2 cellular contexts compared by ENCODE assay signal in the genomic region with DNA sequence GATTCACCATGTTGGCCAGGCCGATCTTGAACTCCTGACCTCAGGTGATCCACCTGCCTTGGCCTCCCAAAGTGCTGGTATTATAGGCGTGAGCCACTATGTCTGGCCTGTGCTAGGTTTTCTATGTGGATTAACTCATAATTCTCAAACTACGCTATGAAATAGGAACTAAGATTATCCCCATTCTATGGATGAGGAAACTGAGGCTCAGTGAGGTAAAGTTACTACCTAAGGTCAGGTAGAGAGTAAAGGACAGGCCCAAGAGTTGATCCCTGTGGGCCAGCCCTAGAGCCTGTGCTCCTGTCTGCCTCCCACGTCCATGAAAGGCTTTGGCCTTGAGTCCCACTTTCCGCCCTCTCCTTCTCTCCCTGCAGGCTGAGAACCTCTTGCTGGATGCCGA.
TF ChIP-seq lines count a peak whose summit lies in the region.

No MANE protein-coding gene starts in this region.

TF ChIP-seq in HepG2, 621 proteins besides CTCF, POLR2A, EP300 and RAD21:
- peak; percentile 74 for TF ChIP-seq ZMYM3 (CRISPR knock-in tag; IDR thresholded peaks at IDR 0.05)
- no peak for TF ChIP-seq ZXDC (CRISPR knock-in tag; IDR thresholded peaks at IDR 0.05)
- no peak for TF ChIP-seq MLLT10 (CRISPR knock-in tag; IDR thresholded peaks at IDR 0.05)
- no peak for TF ChIP-seq ZBTB3 (CRISPR knock-in tag; IDR thresholded peaks at IDR 0.05; ENCODE audit: borderline replicate concordance, low read depth)
- no peak for TF ChIP-seq ZNF383 (CRISPR knock-in tag; IDR thresholded peaks at IDR 0.05; ENCODE audit: borderline replicate concordance)
- TF ChIP-seq ZNF850 (CRISPR knock-in tag; conservative IDR thresholded peaks at IDR 0.05), result no peak
- peak; percentile 96 for TF ChIP-seq ZNF629 (CRISPR knock-in tag; conservative IDR thresholded peaks at IDR 0.05)
- no peak for TF ChIP-seq SALL1 (CRISPR knock-in tag; IDR thresholded peaks at IDR 0.05)
- peak; percentile 19; the same call in 1 of the 2 replicates for TF ChIP-seq KDM1A (CRISPR knock-in tag; IDR thresholded peaks at IDR 0.05)
- no peak for TF ChIP-seq ZNF563 (CRISPR knock-in tag; IDR thresholded peaks at IDR 0.05)
- no peak for TF ChIP-seq ZSCAN31 (CRISPR knock-in tag; IDR thresholded peaks at IDR 0.05; ENCODE audit: low read depth)

TF ChIP-seq in K562, 482 proteins besides CTCF, POLR2A, EP300 and RAD21:
- TF ChIP-seq RBM25 (IDR thresholded peaks at IDR 0.05; ENCODE audit: low read depth, low read length, severe bottlenecking), result peak; percentile 84
- TF ChIP-seq HNRNPLL (IDR thresholded peaks at IDR 0.05; ENCODE audit: low read depth, low read length, poor library complexity, severe bottlenecking), result no peak
- 0 out of 4 replicates have a peak, but pooled peaks of 1 of the 2 experiments have one; percentile 4 for TF ChIP-seq RCOR1 (IDR thresholded peaks at IDR 0.05; ENCODE audit: borderline replicate concordance in 1 of 2, low read depth in 2 of 2, low read length in 2 of 2)
- no peak for TF ChIP-seq ZNF586 (CRISPR knock-in tag; conservative IDR thresholded peaks at IDR 0.05)
- TF ChIP-seq KDM1A (IDR thresholded peaks at IDR 0.05), result peak; percentile 27 to 77; a peak in 2 of 4 replicates
- TF ChIP-seq, protein P1, sequence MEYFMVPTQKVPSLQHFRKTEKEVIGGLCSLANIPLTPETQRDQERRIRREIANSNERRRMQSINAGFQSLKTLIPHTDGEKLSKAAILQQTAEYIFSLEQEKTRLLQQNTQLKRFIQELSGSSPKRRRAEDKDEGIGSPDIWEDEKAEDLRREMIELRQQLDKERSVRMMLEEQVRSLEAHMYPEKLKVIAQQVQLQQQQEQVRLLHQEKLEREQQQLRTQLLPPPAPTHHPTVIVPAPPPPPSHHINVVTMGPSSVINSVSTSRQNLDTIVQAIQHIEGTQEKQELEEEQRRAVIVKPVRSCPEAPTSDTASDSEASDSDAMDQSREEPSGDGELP (CRISPR knock-in tag; IDR thresholded peaks at IDR 0.05; ENCODE audit: borderline replicate concordance), result no peak
- peak; percentile 85 for TF ChIP-seq BCOR (IDR thresholded peaks at IDR 0.05)
